9 cellular contexts compared by ENCODE assay signal in the genomic region with DNA sequence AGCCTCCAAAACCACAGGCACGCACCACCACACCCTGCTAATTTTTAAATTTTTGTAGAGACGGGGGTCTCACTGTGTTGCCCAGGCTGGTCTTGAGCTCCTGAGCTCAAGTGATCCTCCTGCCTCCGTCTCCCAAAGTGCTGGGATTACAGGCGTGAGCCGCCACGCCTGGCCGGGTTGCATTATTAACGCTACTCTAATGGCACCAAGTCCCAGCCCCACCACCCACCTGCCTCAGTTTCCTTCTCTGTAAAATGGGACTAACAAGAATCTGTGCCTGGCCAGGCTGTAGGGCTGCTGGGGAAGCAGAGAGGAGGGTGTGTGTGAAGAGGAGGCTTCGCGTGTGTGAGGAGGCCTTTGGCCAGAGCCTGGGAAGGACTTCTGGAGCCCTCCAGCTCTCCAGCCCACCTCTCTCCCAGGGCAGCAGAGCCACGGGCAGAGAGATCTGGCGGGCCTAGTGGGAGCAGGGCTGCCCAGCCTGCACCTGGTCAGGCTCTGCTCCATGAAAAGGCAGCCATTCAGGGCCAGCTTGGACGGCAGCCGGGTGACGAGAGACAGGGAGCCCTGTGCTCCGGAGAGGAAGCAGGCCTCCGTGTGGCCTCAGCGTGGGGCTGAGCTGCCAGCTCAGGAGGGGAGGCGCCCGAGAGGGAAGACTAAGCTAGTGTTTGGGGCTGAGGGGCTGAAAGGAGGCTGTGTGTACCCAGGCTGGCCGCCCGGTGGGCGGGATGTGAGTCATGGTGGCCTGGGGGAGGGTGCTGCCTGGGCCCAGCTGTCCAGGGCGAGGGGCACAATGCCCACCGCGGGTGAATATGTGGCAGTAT. TPM values are rescaled to one million over a fixed set of nuclear protein-coding genes. Genes with fewer than 3 reads are reported as not detected.
DNase-seq lines count a peak whose midpoint lies in the region; ATAC-seq and TF ChIP-seq lines count a peak whose summit lies in the region.
"Had no signal": no experiment of that assay in that cellular context is flagged by ENCODE, and none has a peak within 500 bp of the region (broad histone marks: within the 10 kb centered on the region; RNA-seq: fewer than 3 reads in every experiment).

No MANE protein-coding gene starts in this region.

- H3K4me1 Mint-ChIP-seq in naive thymus-derived CD4-positive, alpha-beta T cell = peaks cover 0 to 22% (median 0%) of the 10 kb centered on the region in 7 donors
- peaks cover 1% of the 10 kb centered on the region for H3K4me1 Mint-ChIP-seq in activated naive CD8-positive, alpha-beta T cell treated with anti-CD3 and anti-CD28 coated beads for 36 hours

- POLR2A ChIA-PET in Panc1 (lab: Charles Lee) = interaction anchor here (0.8 kb wide), 1 partner anchor 12 kb away, joined by 3 read pairs; no protein-coding TSS in a partner anchor
- POLR2A ChIA-PET in naive thymus-derived CD4-positive, alpha-beta T cell (lab: Charles Lee) = no interaction called here

- H3K4me3 ChIP-seq in Panc1 (ENCODE audit: low read depth in 2 of 2, low read length in 2 of 2) = no peak overlapping the region
- no peak overlapping the region for H3K4me3 ChIP-seq in naive thymus-derived CD4-positive, alpha-beta T cell (ENCODE audit: low read length)

- H3K27me3 ChIP-seq in Panc1 (ENCODE audit: control insufficient read depth, insufficient read depth, low read length) = no peaks in the 10 kb centered on the region
- no peaks in the 10 kb centered on the region for H3K27me3 ChIP-seq in naive thymus-derived CD4-positive, alpha-beta T cell (ENCODE audit: control insufficient read depth in 2 of 2, insufficient read depth in 2 of 2, low read length in 2 of 2)

- BruUV-seq in Panc1 (replicated peaks; lab: Mats Ljungman, UMichigan) = no TSS peak

- peak overlapping the region; percentile 88 for H3K27ac ChIP-seq in Panc1 (ENCODE audit: low read length)
- H3K27ac ChIP-seq in naive thymus-derived CD4-positive, alpha-beta T cell (ENCODE audit: low read depth, low read length) = no peak overlapping the region

- CTCF ChIA-PET in Panc1 (lab: Charles Lee) = no interaction called here
- CTCF ChIA-PET in naive thymus-derived CD4-positive, alpha-beta T cell (lab: Charles Lee) = no interaction called here

- H3K36me3 ChIP-seq in Panc1 (ENCODE audit: control insufficient read depth, insufficient read depth, low read length) = no peaks in the 10 kb centered on the region
- H3K36me3 ChIP-seq in naive thymus-derived CD4-positive, alpha-beta T cell (ENCODE audit: control insufficient read depth in 2 of 3, insufficient read depth in 3 of 3, low read length in 3 of 3) = no peaks in the 10 kb centered on the region

- intact Hi-C loops in Panc1 (cut with micrococcal nuclease; ENCODE audit: unreplicated experiment) = no loop called here
- intact Hi-C loops in naive thymus-derived CD4-positive, alpha-beta T cell (cut with micrococcal nuclease) = no loop called here

- no peak for TF ChIP-seq CTCF in Panc1 (IDR thresholded peaks at IDR 0.05)

- H3K27ac Mint-ChIP-seq in naive thymus-derived CD4-positive, alpha-beta T cell = no peak overlapping the region
- no peak overlapping the region for H3K27ac Mint-ChIP-seq in activated naive CD8-positive, alpha-beta T cell treated with anti-CD3 and anti-CD28 coated beads for 36 hours

- peaks cover 0 to 4% (median 3%) of the 10 kb centered on the region in 5 donors for H3K36me3 Mint-ChIP-seq in naive thymus-derived CD4-positive, alpha-beta T cell
- no peaks in the 10 kb centered on the region for H3K36me3 Mint-ChIP-seq in activated naive CD8-positive, alpha-beta T cell treated with anti-CD3 and anti-CD28 coated beads for 36 hours

- ATAC-seq in Panc1 = peak; percentile 83
- ATAC-seq in esophagus mucosa = peak; percentile 35
- ATAC-seq in naive thymus-derived CD4-positive, alpha-beta T cell = peak; percentile 62

- peaks cover 0 to 19% (median 7%) of the 10 kb centered on the region in 11 donors for H3K9me3 Mint-ChIP-seq in naive thymus-derived CD4-positive, alpha-beta T cell
- peaks cover 7% of the 10 kb centered on the region for H3K9me3 Mint-ChIP-seq in activated naive CD8-positive, alpha-beta T cell treated with anti-CD3 and anti-CD28 coated beads for 36 hours

- H3K27me3 Mint-ChIP-seq in naive thymus-derived CD4-positive, alpha-beta T cell = peaks cover 1 to 19% (median 5%) of the 10 kb centered on the region in 5 donors
- H3K27me3 Mint-ChIP-seq in activated naive CD8-positive, alpha-beta T cell treated with anti-CD3 and anti-CD28 coated beads for 36 hours = no peaks in the 10 kb centered on the region

- no peak overlapping the region for H3K4me3 Mint-ChIP-seq in naive thymus-derived CD4-positive, alpha-beta T cell
- no peak overlapping the region for H3K4me3 Mint-ChIP-seq in activated naive CD8-positive, alpha-beta T cell treated with anti-CD3 and anti-CD28 coated beads for 36 hours

- peaks cover 7% of the 10 kb centered on the region; the same call in 1 of the 2 replicates for H3K9me3 ChIP-seq in Panc1 (ENCODE audit: control insufficient read depth, insufficient read depth, low read depth, low read length)
- no peaks in the 10 kb centered on the region for H3K9me3 ChIP-seq in naive thymus-derived CD4-positive, alpha-beta T cell (ENCODE audit: control insufficient read depth in 2 of 3, low read length in 3 of 3)

- peak in 12 of 14 donors; percentile 60 to 99 (median 88) for DNase-seq in C1 segment of cervical spinal cord (lab: John Stamatoyannopoulos, UW)
- DNase-seq in Panc1 (ENCODE audit: low read depth, low spot score) = no peak
- no peak for DNase-seq in naive thymus-derived CD4-positive, alpha-beta T cell
- no peak for DNase-seq in cerebellum (ENCODE audit: low spot score)
- no peak for DNase-seq in activated naive CD8-positive, alpha-beta T cell treated with anti-CD3 and anti-CD28 coated beads for 36 hours
- DNase-seq in NCI-H1092 treated with DMSO at 0.1 percent for 48 hours (lab: John Stamatoyannopoulos, UW) = no peak
- DNase-seq in activated T-cell treated with anti-CD3 and anti-CD28 coated beads, Interleukin-2, amount 50 U/mL, for 1 hour = no peak
- DNase-seq: GF-D8 had no signal

- in situ Hi-C loops in Panc1 (cut with HindIII; ENCODE audit: low pct_unique_long_range_greater_than_20kb, low sequenced_read_pairs) = no loop called here

- peaks cover 51% of the 10 kb centered on the region for H3K4me1 ChIP-seq in Panc1 (ENCODE audit: control insufficient read depth, insufficient read depth, low read length)
- no peaks in the 10 kb centered on the region for H3K4me1 ChIP-seq in naive thymus-derived CD4-positive, alpha-beta T cell (ENCODE audit: control insufficient read depth in 2 of 2, insufficient read depth in 2 of 2, low read length in 2 of 2)

RNA-seq across cellular contexts. Expression of gene B3GNT7, which starts 7.4 kb away (rescaled TPM):
- total RNA-seq in Panc1 (2021; ENCODE audit: unreplicated experiment) (83.3 TPM), esophagus mucosa (5.5 TPM), cerebellum (1.2 TPM)
- polyA plus RNA-seq in Panc1 (2012; ENCODE audit: insufficient read length) = 85.5 TPM
- total RNA-seq in naive thymus-derived CD4-positive, alpha-beta T cell = 1 to 10 TPM in 2 of 5 experiments, under 1 TPM in 2, not detected in 1; 0.24 to 5.6 (median 0.95) TPM
- not detected for polyA plus RNA-seq in naive thymus-derived CD4-positive, alpha-beta T cell
- under 1 TPM; 0.14 to 0.25 TPM for total RNA-seq in activated naive CD8-positive, alpha-beta T cell treated with anti-CD3 and anti-CD28 coated beads for 36 hours

Comparison
In these comparisons a context has a peak if more than half of its experiments do, and no peak if none do; other contexts are left out.
1. DNase-seq: peak in C1 segment of cervical spinal cord (12 of 14); none in Panc1 (single experiment), naive thymus-derived CD4-positive, alpha-beta T cell (0 of 9), cerebellum (single experiment), activated naive CD8-positive, alpha-beta T cell treated with anti-CD3 and anti-CD28 coated beads for 36 hours (single experiment), NCI-H1092 treated with DMSO at 0.1 percent for 48 hours (single experiment) and activated T-cell treated with anti-CD3 and anti-CD28 coated beads, Interleukin-2, amount 50 U/mL, for 1 hour (single experiment).
2. RNA of gene B3GNT7, which starts 7.4 kb away (total RNA-seq): 83.3 TPM in Panc1 (single experiment); 5.5 TPM in esophagus mucosa (single experiment), 1.2 TPM in cerebellum (single experiment), 0.24 to 5.6 TPM in naive thymus-derived CD4-positive, alpha-beta T cell and 0.14 to 0.25 TPM in activated naive CD8-positive, alpha-beta T cell treated with anti-CD3 and anti-CD28 coated beads for 36 hours; every median in the first group is over 10 times any median in the second.
3. Peak in every context shown above with its lines, with median percentiles within 50 percentile points of each other: ATAC-seq.